1 cellular context compared by ENCODE assay signal in genomic region chr9:38142201-38142600, GRCh38.
TF ChIP-seq lines count a peak whose summit lies in the region.

No MANE protein-coding gene starts in this region.

TF ChIP-seq in WTC11, 78 proteins besides CTCF, POLR2A, EP300 and RAD21 (continued from another document):
- no peak for TF ChIP-seq HMGXB4 (CRISPR knock-in tag; IDR thresholded peaks at IDR 0.05)
- TF ChIP-seq FOXP1 (CRISPR knock-in tag; IDR thresholded peaks at IDR 0.05; ENCODE audit: borderline replicate concordance): no peak
- no peak for TF ChIP-seq ZMAT4 (CRISPR knock-in tag; IDR thresholded peaks at IDR 0.05)
- TF ChIP-seq E2F5 (CRISPR knock-in tag; IDR thresholded peaks at IDR 0.05): no peak
- no peak for TF ChIP-seq SMAD4 (CRISPR knock-in tag; IDR thresholded peaks at IDR 0.05)
- no peak for TF ChIP-seq ATF1 (CRISPR knock-in tag; IDR thresholded peaks at IDR 0.05)
- no peak for TF ChIP-seq ZNF219 (CRISPR knock-in tag; IDR thresholded peaks at IDR 0.05; ENCODE audit: borderline replicate concordance)
- TF ChIP-seq ETV6 (CRISPR knock-in tag; IDR thresholded peaks at IDR 0.05): no peak
- no peak for TF ChIP-seq GTF2I (CRISPR knock-in tag; conservative IDR thresholded peaks at IDR 0.05)
TF ChIP-seq in WTC11: peak in this region for 0.
